ENCODE assay signal across 17 cellular contexts in genomic region chr15:63000706-63001105, GRCh38. TPM values are rescaled to one million over a fixed set of nuclear protein-coding genes. Genes with fewer than 3 reads are reported as not detected.
DNase-seq lines count a peak whose midpoint lies in the region; ATAC-seq, FAIRE-seq and TF ChIP-seq lines count a peak whose summit lies in the region.
"Had no signal": no experiment of that assay in that cellular context is flagged by ENCODE, and none has a peak within 500 bp of the region (broad histone marks: within the 10 kb centered on the region; RNA-seq: fewer than 3 reads in every experiment).

No MANE protein-coding gene starts in this region.

- peak; percentile 37 for FAIRE-seq in urothelium cell line (lab: Jason Lieb, UNC)
- FAIRE-seq: RCC 7860 had no signal

- peak overlapping the region in 1 of 2 experiments; percentile 51; a peak in 1 of 4 replicates for H3K27ac ChIP-seq in SK-N-SH (ENCODE audit: low read depth in 2 of 2, low read length in 1 of 2)
- peak overlapping the region; percentile 18 to 88 (median 77) for H3K27ac ChIP-seq in heart right ventricle
- H3K27ac ChIP-seq in coronary artery: no peak overlapping the region
- H3K27ac ChIP-seq: 22Rv1, HL-60 had no signal

- H2AFZ ChIP-seq in SK-N-SH (ENCODE audit: low read depth): no peak overlapping the region

- H3K4me1 ChIP-seq in SK-N-SH (ENCODE audit: control insufficient read depth in 1 of 2, insufficient read depth in 2 of 2, low read depth in 1 of 2, low read length in 1 of 2) (peaks cover 0 to 6% of the 10 kb centered on the region in 2 experiments; a peak in 1 of 4 replicates), heart right ventricle (peaks cover 0 to 28% (median 9%) of the 10 kb centered on the region in 9 donors)

- no peak overlapping the region for H3K4me2 ChIP-seq in SK-N-SH

- POLR2A ChIA-PET in SK-N-SH (lab: Yijun Ruan, JAX): no interaction called here

- peaks cover under 1% of the 10 kb centered on the region for H3F3A ChIP-seq in SK-N-SH (replicated peaks; ENCODE audit: insufficient read depth)

- no peak for TF ChIP-seq EP300 in SK-N-SH (IDR thresholded peaks at IDR 0.05; ENCODE audit: borderline replicate concordance in 1 of 2, low read depth in 1 of 2, low read length in 1 of 2)

- intact Hi-C loops in heart right ventricle (cut with DNase I): loop anchor here in 4 of 10 donors (2.0 to 10.0 kb wide), 4 partner anchors 37 to 103 kb away; partner anchors contain the start of gene TPM1 (in 1 of the 4)

- no peaks in the 10 kb centered on the region for H3K36me3 ChIP-seq in SK-N-SH (replicated peaks in 1 of 2; ENCODE audit: control insufficient read depth in 1 of 2, insufficient read depth in 2 of 2, low read length in 1 of 2)
- H3K36me3 ChIP-seq in heart right ventricle: no peaks in the 10 kb centered on the region

- CTCF ChIA-PET in SK-N-SH (lab: Yijun Ruan, JAX): interaction anchor here (0.9 to 1.4 kb wide), 3 partner anchors 11 to 60 kb away, joined by 3 to 8 read pairs (median 4); no protein-coding TSS in a partner anchor

- H3K9me3 ChIP-seq in SK-N-SH (no peaks in the 10 kb centered on the region), heart right ventricle (no peaks in the 10 kb centered on the region)

- H3K79me2 ChIP-seq in SK-N-SH (ENCODE audit: insufficient read depth): no peaks in the 10 kb centered on the region

- peak; percentile 38 for DNase-seq in SK-N-SH
- peak in 1 of 2 donors; percentile 50 for DNase-seq in heart right ventricle
- DNase-seq in myocyte (ENCODE audit: low read depth): peak; percentile 9
- no peak for DNase-seq in urothelium cell line (ENCODE audit: low spot score)
- DNase-seq in coronary artery (ENCODE audit: low spot score): no peak
- no peak for DNase-seq in NCI-H128 (lab: John Stamatoyannopoulos, UW; ENCODE audit: unreplicated experiment)
- DNase-seq: H9; IMR-90; NCI-H2029 treated with DMSO at 0.1 percent for 48 hours; NCI-H2171; NCI-H748 treated with DMSO at 0.1 percent for 48 hours; NK-92 treated with Interleukin-12 subunit alpha and Interleukin-12 subunit beta, amount 100 ng/mL, for 24 hours had no signal

- TF ChIP-seq RAD21 in SK-N-SH (IDR thresholded peaks at IDR 0.05; ENCODE audit: low read length): no peak

- H3K4me3 ChIP-seq in SK-N-SH (ENCODE audit: low read depth in 2 of 2, low read length in 1 of 2): no peak overlapping the region
- H3K4me3 ChIP-seq in heart right ventricle: no peak overlapping the region
- H3K4me3 ChIP-seq in coronary artery: no peak overlapping the region

- H4K20me1 ChIP-seq in SK-N-SH (ENCODE audit: insufficient read depth): no peaks in the 10 kb centered on the region

- H3K27me3 ChIP-seq in SK-N-SH (ENCODE audit: insufficient read depth) (no peaks in the 10 kb centered on the region), heart right ventricle (no peaks in the 10 kb centered on the region)

- WGBS in SK-N-SH (ENCODE audit: low lambda C conversion rate): 79% methylated on average over 3 of the region's 3 CpGs
- 40 to 44% methylated on average over 3 of the region's 3 CpGs for WGBS in heart right ventricle, 2 donors

- no peak overlapping the region for H3K9ac ChIP-seq in SK-N-SH

- H3K9me2 ChIP-seq in SK-N-SH: no peaks in the 10 kb centered on the region

- TF ChIP-seq CTCF in SK-N-SH (IDR thresholded peaks at IDR 0.05) (no peak), heart right ventricle (IDR thresholded peaks at IDR 0.05) (no peak), coronary artery (IDR thresholded peaks at IDR 0.05) (no peak)

- no peak for ATAC-seq in SK-N-SH treated with all-trans-retinoic acid at 6 μM for 48 hours
- peak; percentile 47 to 94 (median 82) for ATAC-seq in heart right ventricle
- ATAC-seq in GM21528 (IDR thresholded peaks at IDR 0.05; ENCODE audit: low FRiP score, unreplicated experiment): no peak

TF ChIP-seq in SK-N-SH, 30 proteins besides CTCF, POLR2A, EP300 and RAD21:
- no peak for TF ChIP-seq SMC3 (IDR thresholded peaks at IDR 0.05; ENCODE audit: low read depth, low read length)
- TF ChIP-seq GATA2 (CRISPR knock-in tag; IDR thresholded peaks at IDR 0.05): no peak
- TF ChIP-seq MAX (IDR thresholded peaks at IDR 0.05; ENCODE audit: low read depth): no peak
- peak; percentile 42; the same call in 1 of the 2 replicates for TF ChIP-seq RCOR1 (IDR thresholded peaks at IDR 0.05; ENCODE audit: low read length)
- TF ChIP-seq FOXJ3 (CRISPR knock-in tag; IDR thresholded peaks at IDR 0.05): no peak
- TF ChIP-seq FOXM1 (IDR thresholded peaks at IDR 0.05; ENCODE audit: low read depth): no peak
- no peak for TF ChIP-seq YY1 (IDR thresholded peaks at IDR 0.05; ENCODE audit: low read depth)
- no peak for TF ChIP-seq USF1 (IDR thresholded peaks at IDR 0.05; ENCODE audit: borderline replicate concordance, low read depth)

TF ChIP-seq in SK-N-SH treated with all-trans-retinoic acid at 6 μM for 48 hours, 23 proteins besides CTCF, POLR2A, EP300 and RAD21 (continues in another document):
- TF ChIP-seq ISL1 (CRISPR knock-in tag; IDR thresholded peaks at IDR 0.05) (no peak), ARNTL (CRISPR knock-in tag; IDR thresholded peaks at IDR 0.05; ENCODE audit: borderline replicate concordance, low read depth) (no peak), TSHZ2 (CRISPR knock-in tag; IDR thresholded peaks at IDR 0.05) (no peak), GLIS3 (CRISPR knock-in tag; IDR thresholded peaks at IDR 0.05) (no peak), ZC3H10 (CRISPR knock-in tag; IDR thresholded peaks at IDR 0.05) (no peak), ZFP3 (CRISPR knock-in tag; IDR thresholded peaks at IDR 0.05) (no peak), CSRNP3 (CRISPR knock-in tag; IDR thresholded peaks at IDR 0.05) (no peak), OSR1 (CRISPR knock-in tag; IDR thresholded peaks at IDR 0.05) (no peak), BACH2 (CRISPR knock-in tag; IDR thresholded peaks at IDR 0.05; ENCODE audit: borderline replicate concordance) (no peak), ZNF8 (CRISPR knock-in tag; IDR thresholded peaks at IDR 0.05) (no peak), SNAI2 (CRISPR knock-in tag; IDR thresholded peaks at IDR 0.05) (no peak), ZNF70 (CRISPR knock-in tag; IDR thresholded peaks at IDR 0.05) (no peak), ZNF565 (CRISPR knock-in tag; conservative IDR thresholded peaks at IDR 0.05; ENCODE audit: low read depth) (no peak), ZFP30 (CRISPR knock-in tag; IDR thresholded peaks at IDR 0.05) (no peak), POU6F1 (CRISPR knock-in tag; IDR thresholded peaks at IDR 0.05; ENCODE audit: borderline replicate concordance, low read depth) (no peak)

RNA-seq across cellular contexts. Expression of gene TPM1, which starts 41.8 kb away (rescaled TPM):
- polyA plus RNA-seq in SK-N-SH (2012; rRNA removed): 1,371 and 1,764 TPM in 2 replicates
- polyA plus RNA-seq in SK-N-SH (2012; cell fraction: cytosol; rRNA removed): 1,590 and 2,049 TPM in 2 replicates
- polyA plus RNA-seq in SK-N-SH (2012; cell fraction: nucleus; rRNA removed): 2,523 and 2,991 TPM in 2 replicates
- over 10,000 TPM; 11,955 to 17,571 (median 14,403) TPM for total RNA-seq in heart right ventricle
- over 10,000 TPM; 10,066 to 18,091 TPM for polyA plus RNA-seq in heart right ventricle
- total RNA-seq in myocyte: 4,103 and 4,525 TPM in 2 replicates
- 3,640 TPM for polyA plus RNA-seq in myocyte (2012)

Comparison
In these comparisons a context has a peak if more than half of its experiments do, and no peak if none do; other contexts are left out.
1. DNase-seq: peak in SK-N-SH (single experiment) and myocyte (single experiment); none in urothelium cell line (single experiment), coronary artery (single experiment) and NCI-H128 (single experiment).
2. H3K27ac ChIP-seq: peak in heart right ventricle (10 of 10); none in coronary artery (0 of 2).
3. ATAC-seq: peak in heart right ventricle (8 of 8); none in SK-N-SH treated with all-trans-retinoic acid at 6 μM for 48 hours (single experiment) and GM21528 (single experiment).